19 cellular contexts compared by ENCODE assay signal in genomic region chr2:25927357-25927756, GRCh38.
"Had no signal": no experiment of that assay in that cellular context is flagged by ENCODE, and none has a peak within 500 bp of the region (broad histone marks: within the 10 kb centered on the region; RNA-seq: fewer than 3 reads in every experiment).

No MANE protein-coding gene starts in this region.

- ATAC-seq: heart left ventricle; sciatic nerve; stimulated activated naive B cell treated with anti-CD40 and anti-IgM and Interleukin-4, amounts not matched to agents 10 μg/mL and 1 μg/mL and 100 μg/mL, for 72 hours; T-cell had no signal

- H3K4me3 ChIP-seq: heart left ventricle, upper lobe of left lung had no signal

- H3K4me3 Mint-ChIP-seq: brain; memory B cell; stimulated activated naive B cell treated with anti-CD40 and anti-IgM and Interleukin-4, amounts not matched to agents 10 μg/mL and 1 μg/mL and 100 μg/mL, for 72 hours; T-cell; T-helper 2 cell treated with Interferon-gamma antibody and Interleukin-4, amounts not matched to agents 5 μg/mL and 100 μg/mL, for 36 hours had no signal

- DNase-seq: activated CD4-positive, alpha-beta T cell treated with anti-CD3 and anti-CD28 coated beads, Interleukin-2, amount 50 U/mL, for 4 hours; activated CD4-positive, CD25-positive, alpha-beta regulatory T cell treated with anti-CD3 and anti-CD28 coated beads, Interleukin-2, amount 50 U/mL, for 72 hours; activated CD8-positive, alpha-beta memory T cell treated with anti-CD3 and anti-CD28 coated beads, Interleukin-2, amount 50 U/mL, for 4 hours; activated gamma-delta T cell; activated naive CD4-positive, alpha-beta T cell treated with anti-CD3 and anti-CD28 coated beads, Interleukin-2, amount 50 U/mL, for 16 hours; aorta; heart left ventricle; nucleus accumbens; SK-N-SH; small intestine; stimulated activated CD4-positive, alpha-beta T cell treated with anti-CD3 and anti-CD28 coated beads, Interleukin-2, amount 100 ng/mL, for 24 hours; stimulated activated naive B cell treated with anti-CD40 and anti-IgM and Interleukin-4, amounts not matched to agents 10 μg/mL and 1 μg/mL and 100 μg/mL, for 72 hours; T-cell; upper lobe of left lung; WERI-Rb-1 had no signal

- H3K27ac ChIP-seq: heart left ventricle, upper lobe of left lung, WERI-Rb-1 had no signal

- H3K4me1 ChIP-seq: heart left ventricle, upper lobe of left lung had no signal

- H3K27ac Mint-ChIP-seq: memory B cell; stimulated activated naive B cell treated with anti-CD40 and anti-IgM and Interleukin-4, amounts not matched to agents 10 μg/mL and 1 μg/mL and 100 μg/mL, for 72 hours; T-cell; T-helper 2 cell treated with Interferon-gamma antibody and Interleukin-4, amounts not matched to agents 5 μg/mL and 100 μg/mL, for 36 hours had no signal

- H3K4me1 Mint-ChIP-seq: brain; memory B cell; stimulated activated naive B cell treated with anti-CD40 and anti-IgM and Interleukin-4, amounts not matched to agents 10 μg/mL and 1 μg/mL and 100 μg/mL, for 72 hours; T-cell had no signal

- H3K27me3 Mint-ChIP-seq: brain; memory B cell; stimulated activated naive B cell treated with anti-CD40 and anti-IgM and Interleukin-4, amounts not matched to agents 10 μg/mL and 1 μg/mL and 100 μg/mL, for 72 hours; T-cell had no signal

- H3K27me3 ChIP-seq: heart left ventricle, upper lobe of left lung had no signal

- H3K36me3 Mint-ChIP-seq: stimulated activated naive B cell treated with anti-CD40 and anti-IgM and Interleukin-4, amounts not matched to agents 10 μg/mL and 1 μg/mL and 100 μg/mL, for 72 hours had no signal

- H3K9me3 Mint-ChIP-seq: brain; memory B cell; stimulated activated naive B cell treated with anti-CD40 and anti-IgM and Interleukin-4, amounts not matched to agents 10 μg/mL and 1 μg/mL and 100 μg/mL, for 72 hours; T-cell; T-helper 2 cell treated with Interferon-gamma antibody and Interleukin-4, amounts not matched to agents 5 μg/mL and 100 μg/mL, for 36 hours had no signal

- H3K9me3 ChIP-seq: heart left ventricle, SK-N-SH, upper lobe of left lung had no signal
